ENCODE assay signal across 2 cellular contexts in the genomic region with DNA sequence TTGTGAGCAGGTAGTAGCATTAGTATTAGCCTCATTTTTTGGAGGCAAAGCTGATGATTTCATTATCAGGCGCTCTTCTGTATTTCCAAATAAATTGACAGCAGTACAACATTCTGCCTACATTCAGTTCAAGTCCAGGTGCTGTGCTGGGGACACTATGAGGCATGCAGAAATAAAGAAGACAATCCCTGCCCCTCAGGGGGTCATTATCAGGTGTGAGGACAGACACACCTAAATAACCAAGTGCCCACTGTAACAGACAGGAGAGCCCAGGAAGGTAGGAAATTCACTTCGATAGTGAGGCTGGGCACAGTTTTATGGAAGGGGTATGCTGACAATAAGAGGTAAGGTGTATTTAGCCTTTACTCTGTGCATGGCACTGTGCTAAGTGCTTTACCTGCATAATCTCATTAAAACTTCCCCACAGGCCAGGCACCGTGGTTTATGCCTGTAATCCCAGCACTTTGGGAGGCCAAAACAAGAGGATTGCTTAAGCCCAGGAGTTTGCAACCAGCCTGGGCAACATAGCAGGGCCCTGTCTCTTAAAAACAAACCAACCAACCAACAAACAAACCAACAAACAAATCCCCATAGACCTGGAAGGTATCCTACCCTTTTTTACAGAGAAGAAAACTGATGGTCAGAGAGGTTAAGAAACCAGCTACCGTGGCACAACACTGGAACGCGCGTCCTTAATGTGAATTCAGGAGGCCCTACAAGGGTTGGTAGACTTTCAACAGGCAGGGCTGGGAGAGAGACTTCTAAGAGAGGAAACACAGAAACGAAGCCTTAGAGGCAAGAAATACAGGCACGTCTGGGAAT.
TF ChIP-seq lines count a peak whose summit lies in the region.

No MANE protein-coding gene starts in this region.

TF ChIP-seq in IMR-90, 13 proteins besides CTCF, POLR2A, EP300 and RAD21:
- TF ChIP-seq MAFK (IDR thresholded peaks at IDR 0.05; ENCODE audit: low read depth, low read length), result no peak
- no peak for TF ChIP-seq MAZ (IDR thresholded peaks at IDR 0.05; ENCODE audit: borderline replicate concordance, low read depth, low read length)
- no peak for TF ChIP-seq MXI1 (IDR thresholded peaks at IDR 0.05; ENCODE audit: borderline replicate concordance, low read depth, low read length)
- no peak for TF ChIP-seq NFE2L2 (IDR thresholded peaks at IDR 0.05; ENCODE audit: low read depth, low read length)
- TF ChIP-seq RCOR1 (IDR thresholded peaks at IDR 0.05; ENCODE audit: insufficient replicate concordance, low read length), result no peak
- TF ChIP-seq SMC3 (IDR thresholded peaks at IDR 0.05; ENCODE audit: low read depth, low read length), result no peak
- no peak for TF ChIP-seq RFX5 (IDR thresholded peaks at IDR 0.05; ENCODE audit: low read depth, low read length)
- TF ChIP-seq, protein P1, sequence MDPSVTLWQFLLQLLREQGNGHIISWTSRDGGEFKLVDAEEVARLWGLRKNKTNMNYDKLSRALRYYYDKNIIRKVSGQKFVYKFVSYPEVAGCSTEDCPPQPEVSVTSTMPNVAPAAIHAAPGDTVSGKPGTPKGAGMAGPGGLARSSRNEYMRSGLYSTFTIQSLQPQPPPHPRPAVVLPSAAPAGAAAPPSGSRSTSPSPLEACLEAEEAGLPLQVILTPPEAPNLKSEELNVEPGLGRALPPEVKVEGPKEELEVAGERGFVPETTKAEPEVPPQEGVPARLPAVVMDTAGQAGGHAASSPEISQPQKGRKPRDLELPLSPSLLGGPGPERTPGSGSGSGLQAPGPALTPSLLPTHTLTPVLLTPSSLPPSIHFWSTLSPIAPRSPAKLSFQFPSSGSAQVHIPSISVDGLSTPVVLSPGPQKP (IDR thresholded peaks at IDR 0.05; ENCODE audit: borderline replicate concordance, low read depth, low read length), result no peak
- TF ChIP-seq BHLHE40 (IDR thresholded peaks at IDR 0.05; ENCODE audit: low read depth, low read length), result no peak
- TF ChIP-seq, protein P2, sequence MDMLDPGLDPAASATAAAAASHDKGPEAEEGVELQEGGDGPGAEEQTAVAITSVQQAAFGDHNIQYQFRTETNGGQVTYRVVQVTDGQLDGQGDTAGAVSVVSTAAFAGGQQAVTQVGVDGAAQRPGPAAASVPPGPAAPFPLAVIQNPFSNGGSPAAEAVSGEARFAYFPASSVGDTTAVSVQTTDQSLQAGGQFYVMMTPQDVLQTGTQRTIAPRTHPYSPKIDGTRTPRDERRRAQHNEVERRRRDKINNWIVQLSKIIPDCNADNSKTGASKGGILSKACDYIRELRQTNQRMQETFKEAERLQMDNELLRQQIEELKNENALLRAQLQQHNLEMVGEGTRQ (IDR thresholded peaks at IDR 0.05; ENCODE audit: low read depth, low read length), result no peak
- no peak for TF ChIP-seq CEBPB (IDR thresholded peaks at IDR 0.05; ENCODE audit: low read depth, low read length)
- no peak for TF ChIP-seq CHD1 (IDR thresholded peaks at IDR 0.05; ENCODE audit: low read depth, low read length)
- no peak for TF ChIP-seq FOS (IDR thresholded peaks at IDR 0.05; ENCODE audit: low read depth, low read length)

TF ChIP-seq in K562, 482 proteins besides CTCF, POLR2A, EP300 and RAD21:
- TF ChIP-seq ZNF668 (CRISPR knock-in tag; IDR thresholded peaks at IDR 0.05) (no peak), EHMT2 (IDR thresholded peaks at IDR 0.05) (no peak), SREBF2 (CRISPR knock-in tag; IDR thresholded peaks at IDR 0.05) (no peak), ELF1 (tag; IDR thresholded peaks at IDR 0.05) (no peak), CREM (IDR thresholded peaks at IDR 0.05; ENCODE audit: low read depth) (no peak), ZNF695 (CRISPR knock-in tag; IDR thresholded peaks at IDR 0.05) (no peak), KLF16 (IDR thresholded peaks at IDR 0.05) (no peak), MIER1 (IDR thresholded peaks at IDR 0.05; ENCODE audit: low read depth) (no peak), TCF7 (IDR thresholded peaks at IDR 0.05; ENCODE audit: borderline replicate concordance) (no peak), LARP7 (IDR thresholded peaks at IDR 0.05) (no peak), DNMT1 (IDR thresholded peaks at IDR 0.05) (no peak), NCOA4 (IDR thresholded peaks at IDR 0.05; ENCODE audit: partially characterized antibody) (no peak), RFX5 (IDR thresholded peaks at IDR 0.05; ENCODE audit: low read depth, low read length) (no peak), CBX8 (IDR thresholded peaks at IDR 0.05; ENCODE audit: borderline replicate concordance, extremely low read depth, low read depth, low read length, poor library complexity, severe bottlenecking) (no peak)
- TF ChIP-seq, protein P3, sequence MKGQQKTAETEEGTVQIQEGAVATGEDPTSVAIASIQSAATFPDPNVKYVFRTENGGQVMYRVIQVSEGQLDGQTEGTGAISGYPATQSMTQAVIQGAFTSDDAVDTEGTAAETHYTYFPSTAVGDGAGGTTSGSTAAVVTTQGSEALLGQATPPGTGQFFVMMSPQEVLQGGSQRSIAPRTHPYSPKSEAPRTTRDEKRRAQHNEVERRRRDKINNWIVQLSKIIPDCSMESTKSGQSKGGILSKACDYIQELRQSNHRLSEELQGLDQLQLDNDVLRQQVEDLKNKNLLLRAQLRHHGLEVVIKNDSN (CRISPR knock-in tag; IDR thresholded peaks at IDR 0.05), result no peak
- TF ChIP-seq, protein P4, sequence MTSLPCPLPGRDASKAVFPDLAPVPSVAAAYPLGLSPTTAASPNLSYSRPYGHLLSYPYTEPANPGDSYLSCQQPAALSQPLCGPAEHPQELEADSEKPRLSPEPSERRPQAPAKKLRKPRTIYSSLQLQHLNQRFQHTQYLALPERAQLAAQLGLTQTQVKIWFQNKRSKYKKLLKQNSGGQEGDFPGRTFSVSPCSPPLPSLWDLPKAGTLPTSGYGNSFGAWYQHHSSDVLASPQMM (CRISPR knock-in tag; IDR thresholded peaks at IDR 0.05), result no peak
- TF ChIP-seq, protein P5, sequence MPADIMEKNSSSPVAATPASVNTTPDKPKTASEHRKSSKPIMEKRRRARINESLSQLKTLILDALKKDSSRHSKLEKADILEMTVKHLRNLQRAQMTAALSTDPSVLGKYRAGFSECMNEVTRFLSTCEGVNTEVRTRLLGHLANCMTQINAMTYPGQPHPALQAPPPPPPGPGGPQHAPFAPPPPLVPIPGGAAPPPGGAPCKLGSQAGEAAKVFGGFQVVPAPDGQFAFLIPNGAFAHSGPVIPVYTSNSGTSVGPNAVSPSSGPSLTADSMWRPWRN (IDR thresholded peaks at IDR 0.05; ENCODE audit: low read depth), result no peak
- TF ChIP-seq, protein P6, sequence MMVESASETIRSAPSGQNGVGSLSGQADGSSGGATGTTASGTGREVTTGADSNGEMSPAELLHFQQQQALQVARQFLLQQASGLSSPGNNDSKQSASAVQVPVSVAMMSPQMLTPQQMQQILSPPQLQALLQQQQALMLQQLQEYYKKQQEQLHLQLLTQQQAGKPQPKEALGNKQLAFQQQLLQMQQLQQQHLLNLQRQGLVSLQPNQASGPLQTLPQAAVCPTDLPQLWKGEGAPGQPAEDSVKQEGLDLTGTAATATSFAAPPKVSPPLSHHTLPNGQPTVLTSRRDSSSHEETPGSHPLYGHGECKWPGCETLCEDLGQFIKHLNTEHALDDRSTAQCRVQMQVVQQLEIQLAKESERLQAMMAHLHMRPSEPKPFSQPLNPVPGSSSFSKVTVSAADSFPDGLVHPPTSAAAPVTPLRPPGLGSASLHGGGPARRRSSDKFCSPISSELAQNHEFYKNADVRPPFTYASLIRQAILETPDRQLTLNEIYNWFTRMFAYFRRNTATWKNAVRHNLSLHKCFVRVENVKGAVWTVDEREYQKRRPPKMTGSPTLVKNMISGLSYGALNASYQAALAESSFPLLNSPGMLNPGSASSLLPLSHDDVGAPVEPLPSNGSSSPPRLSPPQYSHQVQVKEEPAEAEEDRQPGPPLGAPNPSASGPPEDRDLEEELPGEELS (CRISPR knock-in tag; IDR thresholded peaks at IDR 0.05; ENCODE audit: borderline replicate concordance), result no peak
